ENCODE assay signal across 8 cellular contexts in the genomic region with DNA sequence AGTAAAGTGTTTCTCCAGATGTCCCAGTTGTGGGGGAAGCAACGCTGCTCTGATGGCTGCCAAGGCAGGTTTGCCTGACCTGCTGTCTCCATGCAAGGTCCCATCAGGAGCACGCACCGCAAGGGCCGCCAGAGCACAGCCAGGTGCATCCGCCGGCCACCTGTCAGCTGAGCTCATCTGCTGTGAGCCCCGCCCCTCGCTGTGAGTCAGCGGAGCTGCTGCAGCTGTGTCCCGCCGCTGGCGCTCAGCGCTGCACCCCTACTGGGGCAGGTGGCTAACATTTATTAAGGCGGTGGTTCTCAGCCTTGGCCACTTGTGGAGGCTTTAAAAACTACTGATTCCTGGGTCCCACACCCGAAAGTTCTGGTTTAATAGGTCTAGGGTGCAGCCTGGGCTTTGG.
DNase-seq lines count a peak whose midpoint lies in the region; ATAC-seq, FAIRE-seq and TF ChIP-seq lines count a peak whose summit lies in the region.

No MANE protein-coding gene starts in this region.

- no peak overlapping the region for H3K4me2 ChIP-seq in astrocyte (ENCODE audit: low read length)

- H3K9me3 Mint-ChIP-seq in astrocyte (ENCODE audit: unreplicated experiment) = peaks cover 1% of the 10 kb centered on the region
- H3K9me3 Mint-ChIP-seq in naive thymus-derived CD4-positive, alpha-beta T cell = no peaks in the 10 kb centered on the region

- POLR2A ChIA-PET in RWPE1 (lab: Yijun Ruan, JAX; ENCODE audit: low non-redundant PET) = interaction anchor here (0.6 kb wide), 1 partner anchor 224 kb away, joined by 8 read pairs; no protein-coding TSS in a partner anchor
- POLR2A ChIA-PET in naive thymus-derived CD4-positive, alpha-beta T cell (lab: Charles Lee) = interaction anchor here (0.6 kb wide), 2 partner anchors 309 to 1461 kb away, joined by 3 read pairs; no protein-coding TSS in a partner anchor

- H3K4me3 Mint-ChIP-seq in astrocyte (ENCODE audit: unreplicated experiment) = no peak overlapping the region
- peak overlapping the region in 1 of 10 donors; percentile 26 for H3K4me3 Mint-ChIP-seq in naive thymus-derived CD4-positive, alpha-beta T cell

- no peak overlapping the region for H3K27ac Mint-ChIP-seq in astrocyte (ENCODE audit: unreplicated experiment)
- no peak overlapping the region for H3K27ac Mint-ChIP-seq in naive thymus-derived CD4-positive, alpha-beta T cell

- no peaks in the 10 kb centered on the region for H3K36me3 ChIP-seq in astrocyte (ENCODE audit: insufficient read depth, low read length)
- no peaks in the 10 kb centered on the region for H3K36me3 ChIP-seq in naive thymus-derived CD4-positive, alpha-beta T cell (ENCODE audit: control insufficient read depth in 2 of 3, insufficient read depth in 3 of 3, low read length in 3 of 3)

- no peak overlapping the region for H3K9ac ChIP-seq in astrocyte (ENCODE audit: low read length)

- H3K79me2 ChIP-seq in astrocyte (ENCODE audit: insufficient read depth, low read length) = no peaks in the 10 kb centered on the region

- ATAC-seq in GM18909 (IDR thresholded peaks at IDR 0.05; ENCODE audit: poor library complexity, unreplicated experiment) (peak; percentile 68), HG03432 (IDR thresholded peaks at IDR 0.05; ENCODE audit: unreplicated experiment) (peak; percentile 64)
- ATAC-seq in naive thymus-derived CD4-positive, alpha-beta T cell = peak; percentile 68

- H3K9me3 ChIP-seq in astrocyte (ENCODE audit: insufficient read depth, low read depth, low read length) = no peaks in the 10 kb centered on the region
- H3K9me3 ChIP-seq in naive thymus-derived CD4-positive, alpha-beta T cell (ENCODE audit: control insufficient read depth in 2 of 3, low read length in 3 of 3) = no peaks in the 10 kb centered on the region

- peaks cover 1% of the 10 kb centered on the region for H3K36me3 Mint-ChIP-seq in astrocyte (ENCODE audit: low read depth, unreplicated experiment)
- H3K36me3 Mint-ChIP-seq in naive thymus-derived CD4-positive, alpha-beta T cell = no peaks in the 10 kb centered on the region

- DNase-seq in RWPE1 (ENCODE audit: low spot score) (peak; percentile 80), astrocyte (ENCODE audit: low read depth) (peak; percentile 38), EL (no peak), NK-92 (lab: John Stamatoyannopoulos, UW; ENCODE audit: unreplicated experiment) (no peak), middle frontal gyrus (ENCODE audit: extremely low spot score, low spot score) (no peak)
- peak in 5 of 9 donors; percentile 2 to 31 (median 6) for DNase-seq in naive thymus-derived CD4-positive, alpha-beta T cell

- no peaks in the 10 kb centered on the region for H3K27me3 ChIP-seq in astrocyte (ENCODE audit: insufficient read depth, low read length)
- H3K27me3 ChIP-seq in naive thymus-derived CD4-positive, alpha-beta T cell (ENCODE audit: control insufficient read depth in 2 of 2, insufficient read depth in 2 of 2, low read length in 2 of 2) = no peaks in the 10 kb centered on the region

- peaks cover 16% of the 10 kb centered on the region for H3K4me1 Mint-ChIP-seq in astrocyte (ENCODE audit: low read depth, unreplicated experiment)
- no peaks in the 10 kb centered on the region for H3K4me1 Mint-ChIP-seq in naive thymus-derived CD4-positive, alpha-beta T cell

- intact Hi-C loops in naive thymus-derived CD4-positive, alpha-beta T cell (cut with micrococcal nuclease) = no loop called here

- peaks cover 4% of the 10 kb centered on the region for H3K27me3 Mint-ChIP-seq in astrocyte (ENCODE audit: low read depth, unreplicated experiment)
- peaks cover 22 to 54% (median 38%) of the 10 kb centered on the region in 5 donors for H3K27me3 Mint-ChIP-seq in naive thymus-derived CD4-positive, alpha-beta T cell

- peaks cover 28% of the 10 kb centered on the region for H3K4me1 ChIP-seq in astrocyte (ENCODE audit: insufficient read depth, low read length)
- H3K4me1 ChIP-seq in naive thymus-derived CD4-positive, alpha-beta T cell (ENCODE audit: control insufficient read depth in 2 of 2, insufficient read depth in 2 of 2, low read length in 2 of 2) = no peaks in the 10 kb centered on the region

- TF ChIP-seq CTCF in RWPE1 (conservative IDR thresholded peaks at IDR 0.05; ENCODE audit: low read depth) (no peak), astrocyte (IDR thresholded peaks at IDR 0.05; ENCODE audit: insufficient read depth, low read depth, low read length) (no peak)

- H4K20me1 ChIP-seq in astrocyte (ENCODE audit: insufficient read depth, low read length) = no peaks in the 10 kb centered on the region

- CTCF ChIA-PET in RWPE1 (lab: Yijun Ruan, JAX) = interaction anchor here (0.9 to 1.8 kb wide), 3 partner anchors 394 to 459 kb away, joined by 3 to 7 read pairs (median 5); no protein-coding TSS in a partner anchor
- CTCF ChIA-PET in naive thymus-derived CD4-positive, alpha-beta T cell (lab: Charles Lee) = no interaction called here

- H3K27ac ChIP-seq in RWPE1 (peak overlapping the region; percentile 36), astrocyte (ENCODE audit: low read depth, low read length) (no peak overlapping the region)
- H3K27ac ChIP-seq in naive thymus-derived CD4-positive, alpha-beta T cell (ENCODE audit: low read depth, low read length) = no peak overlapping the region

- H3K4me3 ChIP-seq in astrocyte (ENCODE audit: insufficient read depth, low read depth, low read length) = no peak overlapping the region
- no peak overlapping the region for H3K4me3 ChIP-seq in naive thymus-derived CD4-positive, alpha-beta T cell (ENCODE audit: low read length)

- H2AFZ ChIP-seq in astrocyte (ENCODE audit: low read depth, low read length) = no peak overlapping the region

- no peak for FAIRE-seq in astrocyte (lab: Jason Lieb, UNC)

Comparison
In these comparisons a context has a peak if more than half of its experiments do, and no peak if none do; other contexts are left out.
1. DNase-seq: peak in RWPE1 (single experiment), astrocyte (single experiment) and naive thymus-derived CD4-positive, alpha-beta T cell (5 of 9); none in EL (single experiment), NK-92 (single experiment) and middle frontal gyrus (single experiment).
2. Peak in every context shown above with its lines, with median percentiles within 50 percentile points of each other: ATAC-seq.